ENCODE assay signal across 7 cellular contexts in the genomic region with DNA sequence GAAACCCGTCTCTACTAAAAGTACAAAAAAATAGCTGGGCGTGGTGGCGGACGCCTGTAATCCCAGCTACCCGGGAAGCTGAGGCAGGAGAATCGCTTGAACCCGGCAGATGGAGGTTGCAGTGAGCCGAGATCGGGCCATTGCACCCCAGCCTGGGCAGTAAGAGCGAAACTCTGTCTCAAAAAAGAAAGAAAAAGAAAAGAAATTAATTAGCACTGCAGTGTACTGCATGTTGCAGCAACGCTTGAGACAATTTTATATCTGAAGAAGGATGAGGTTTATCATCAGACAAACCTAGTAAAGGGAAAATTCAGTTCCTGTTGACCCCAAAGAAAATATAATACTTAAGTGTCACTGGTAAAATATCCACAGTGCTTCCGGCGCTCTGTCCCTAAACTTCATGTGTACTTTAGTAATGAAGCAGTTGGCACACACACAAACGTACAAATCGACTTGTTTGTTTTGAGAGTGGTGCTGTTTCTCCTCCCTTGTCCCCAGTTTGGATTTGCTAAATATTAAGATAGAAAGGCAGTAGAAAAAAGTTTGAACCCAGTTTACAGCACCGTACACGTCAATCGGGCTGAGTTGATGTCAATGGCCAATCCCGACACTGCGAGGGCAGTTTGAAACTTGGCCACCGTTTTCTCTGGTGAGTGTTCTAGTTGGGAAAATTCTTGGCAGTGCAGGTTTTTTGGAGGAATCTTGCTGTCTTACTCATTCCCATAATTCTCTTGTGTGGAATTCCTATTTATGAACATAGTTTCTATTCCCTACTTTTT.
DNase-seq lines count a peak whose midpoint lies in the region; TF ChIP-seq lines count a peak whose summit lies in the region.

No MANE protein-coding gene starts in this region.

- H3K9me3 ChIP-seq in DOHH2 (ENCODE audit: control insufficient read depth, insufficient read depth, low read length) = no peaks in the 10 kb centered on the region
- no peaks in the 10 kb centered on the region for H3K9me3 ChIP-seq in HUES6 (ENCODE audit: control insufficient read depth, insufficient read depth, low read depth, low read length)

- H3K4me3 ChIP-seq in DOHH2 (ENCODE audit: low read length) = peak overlapping the region; percentile 78
- H3K4me3 ChIP-seq in HUES6 (ENCODE audit: low read depth, low read length) = peak overlapping the region; percentile 84
- H3K4me3 ChIP-seq in fibroblast of villous mesenchyme (ENCODE audit: low read depth, low read length) = peak overlapping the region; percentile 87

- peaks cover 34% of the 10 kb centered on the region for H3F3A ChIP-seq in DOHH2 (ENCODE audit: control insufficient read depth, insufficient read depth)

- no peaks in the 10 kb centered on the region for H3K9me2 ChIP-seq in DOHH2 (replicated peaks; ENCODE audit: control insufficient read depth, low read length)

- peak overlapping the region; percentile 79 for H3K4me2 ChIP-seq in DOHH2 (ENCODE audit: low read length)

- H3K9ac ChIP-seq in HUES6 (ENCODE audit: low read length) = peak overlapping the region; percentile 98

- H3K4me1 ChIP-seq in DOHH2 (ENCODE audit: control insufficient read depth, low read length) (peaks cover 35% of the 10 kb centered on the region), HUES6 (ENCODE audit: control insufficient read depth, insufficient read depth, low read length) (peaks cover 19% of the 10 kb centered on the region)

- peak overlapping the region; percentile 94 for H3K27ac ChIP-seq in DOHH2 (ENCODE audit: low read depth, low read length)
- H3K27ac ChIP-seq in HUES6 (ENCODE audit: low read depth, low read length) = peak overlapping the region; percentile 95

- H4K20me1 ChIP-seq in DOHH2 (ENCODE audit: control insufficient read depth, insufficient read depth, low read depth, low read length) = no peaks in the 10 kb centered on the region

- H3K79me2 ChIP-seq in DOHH2 (ENCODE audit: control insufficient read depth, low read length) = peaks cover 4% of the 10 kb centered on the region

- H3K36me3 ChIP-seq in DOHH2 (ENCODE audit: control insufficient read depth, low read length) (peaks cover 13% of the 10 kb centered on the region), HUES6 (ENCODE audit: control insufficient read depth, insufficient read depth, low read length) (no peaks in the 10 kb centered on the region)

- TF ChIP-seq CTCF in DOHH2 (IDR thresholded peaks at IDR 0.05; ENCODE audit: low read depth, low read length, poor library complexity, severe bottlenecking) = no peak
- TF ChIP-seq CTCF in fibroblast of villous mesenchyme (IDR thresholded peaks at IDR 0.05; ENCODE audit: insufficient read depth, low read depth, low read length) = no peak

- DNase-seq in SW 1271 (lab: John Stamatoyannopoulos, UW) (peak; percentile 55 to 84), fibroblast of villous mesenchyme (ENCODE audit: low read depth) (peak; percentile 62), retina (peak; percentile 68), COLO829 (ENCODE audit: low spot score) (no peak), NCI-H2029 (lab: John Stamatoyannopoulos, UW) (no peak)

- no peaks in the 10 kb centered on the region for H3K27me3 ChIP-seq in DOHH2 (ENCODE audit: control insufficient read depth, low read length)
- no peaks in the 10 kb centered on the region for H3K27me3 ChIP-seq in HUES6 (ENCODE audit: control insufficient read depth, insufficient read depth, low read length)

Comparison
In these comparisons a context has a peak if more than half of its experiments do, and no peak if none do; other contexts are left out.
1. DNase-seq: peak in SW 1271 (2 of 2), fibroblast of villous mesenchyme (single experiment) and retina (single experiment); none in COLO829 (single experiment) and NCI-H2029 (single experiment).
2. Peak in every context shown above with its lines, with median percentiles within 50 percentile points of each other: H3K4me3 ChIP-seq.